In the genomic region with DNA sequence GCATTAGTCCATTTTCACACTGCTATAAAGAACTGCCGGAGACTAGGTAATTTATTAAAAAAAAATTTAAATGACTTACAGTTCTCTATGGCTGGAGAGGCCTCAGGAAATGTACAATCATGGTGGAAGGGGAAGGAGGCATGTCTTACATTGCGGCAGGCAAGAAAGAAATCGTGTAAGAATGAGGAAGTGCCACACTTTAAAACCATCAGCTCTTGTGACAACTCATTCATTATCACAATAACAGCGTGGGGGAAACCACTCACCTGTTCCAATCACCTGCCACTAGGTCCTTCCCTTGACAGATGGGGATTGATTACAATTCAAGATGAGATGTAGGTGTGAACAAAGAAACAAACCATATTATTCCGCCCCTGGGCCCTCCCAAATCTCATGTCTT, we compare ENCODE assay signal across 17 cellular contexts.
A peak's percentile ranks its signal among the peaks of the same experiment; 100 is the strongest.
DNase-seq lines count a peak whose midpoint lies in the region; ATAC-seq, FAIRE-seq and TF ChIP-seq lines count a peak whose summit lies in the region.
"Had no signal": no experiment of that assay in that cellular context is flagged by ENCODE, and none has a peak within 500 bp of the region (broad histone marks: within the 10 kb centered on the region; RNA-seq: fewer than 3 reads in every experiment).

No MANE protein-coding gene starts in this region.

- FAIRE-seq in GM12891 (lab: Jason Lieb, UNC) (no peak), GM12878 (lab: Jason Lieb, UNC) (no peak)
- FAIRE-seq: A204.1, GM19239, HepG2, HTR-8/SVneo had no signal

- H3K9ac ChIP-seq in GM12878 (ENCODE audit: control insufficient read depth, insufficient read depth, low read length), result no peak overlapping the region

- H3K79me2 ChIP-seq in GM12878 (ENCODE audit: control insufficient read depth, insufficient read depth, low read length), result no peaks in the 10 kb centered on the region

- no peak overlapping the region for H3K4me2 ChIP-seq in GM12878 (ENCODE audit: control insufficient read depth, insufficient read depth)

- no peak overlapping the region for H2AFZ ChIP-seq in GM12878 (ENCODE audit: control insufficient read depth, low read depth, low read length)

- no peak for TF ChIP-seq EP300 in GM12878 (IDR thresholded peaks at IDR 0.05; ENCODE audit: borderline replicate concordance in 1 of 2, control insufficient read depth in 1 of 2, low read depth in 2 of 2, low read length in 2 of 2)

- no peak for TF ChIP-seq CTCF in GM12878 (IDR thresholded peaks at IDR 0.05 in 2 of 3, conservative IDR thresholded peaks at IDR 0.05 in 1 of 3; ENCODE audit: control insufficient read depth in 2 of 3, extremely low read depth in 1 of 3, insufficient read depth in 1 of 3, low read depth in 3 of 3, low read length in 3 of 3)

- DNase-seq in GM12891 (ENCODE audit: insufficient read length, low spot score) (no peak), Kasumi-1 (lab: John Stamatoyannopoulos, UW) (peak; percentile 5), NOMO-1 treated with dmso at 0.1 percent for 144 hours (lab: John Stamatoyannopoulos, UW; ENCODE audit: unreplicated experiment) (peak; percentile 55), GM12878 (ENCODE audit: low read depth, low spot score) (no peak), foreskin melanocyte (no peak), NCI-H1436 treated with DMSO at 0.1 percent for 48 hours (lab: John Stamatoyannopoulos, UW) (no peak), HEK293T (ENCODE audit: extremely low spot score) (no peak)
- DNase-seq: C1 segment of cervical spinal cord; CD4-positive, alpha-beta T cell; DMS79; GOT3; HFFc6 had no signal

- SMC1A ChIA-PET in GM12878 (lab: Charles Lee; ENCODE audit: uncharacterized antibody, unreplicated experiment), result no interaction called here

- BruUV-seq in GM12878 (replicated peaks; lab: Mats Ljungman, UMichigan), result no TSS peak

- RAD21 ChIA-PET in GM12878 (lab: Charles Lee; ENCODE audit: unreplicated experiment), result no interaction called here

- H3K4me3 ChIP-seq in GM12878, result no peak overlapping the region
- H3K4me3 ChIP-seq: HAP-1 had no signal

- no peak overlapping the region for H3K27ac ChIP-seq in GM12878 (ENCODE audit: control insufficient read depth, insufficient read depth)

- H3K27me3 ChIP-seq in GM12878 (replicated peaks in 1 of 2; ENCODE audit: control insufficient read depth in 2 of 2, insufficient read depth in 2 of 2, low read length in 1 of 2), result no peaks in the 10 kb centered on the region

- no peaks in the 10 kb centered on the region for H4K20me1 ChIP-seq in GM12878 (ENCODE audit: control insufficient read depth, insufficient read depth)

- ATAC-seq in GM12878, result no peak
- ATAC-seq: HepG2 had no signal

- H3K9me3 ChIP-seq in GM12878 (replicated peaks; ENCODE audit: control insufficient read depth, insufficient read depth, low read length), result no peaks in the 10 kb centered on the region
- H3K9me3 ChIP-seq: HAP-1 had no signal

- no peak for TF ChIP-seq RAD21 in GM12878 (IDR thresholded peaks at IDR 0.05; ENCODE audit: insufficient read depth, low read depth, low read length)

- H3K36me3 ChIP-seq in GM12878 (ENCODE audit: control insufficient read depth in 2 of 2, insufficient read depth in 2 of 2, low read length in 1 of 2), result no peaks in the 10 kb centered on the region
- H3K36me3 ChIP-seq: HAP-1 had no signal

- POLR2A ChIA-PET in GM12878 (lab: Charles Lee) (no interaction called here), HEK293T (lab: Yijun Ruan, JAX) (no interaction called here)

- in situ Hi-C loops in GM12878 (cut with MboI), result no loop called here

- H3K4me1 ChIP-seq in GM12878 (ENCODE audit: control insufficient read depth, insufficient read depth, low read length), result no peaks in the 10 kb centered on the region
- H3K4me1 ChIP-seq: HAP-1 had no signal

- intact Hi-C loops in GM12878 (cut with micrococcal nuclease; ENCODE audit: unreplicated experiment), result no loop called here

- no peak for TF ChIP-seq POLR2A in GM12891 (IDR thresholded peaks at IDR 0.05; ENCODE audit: low read depth, low read length)
- no peak for TF ChIP-seq POLR2A in GM12878 (IDR thresholded peaks at IDR 0.05; ENCODE audit: low read depth, low read length)

- 22% methylated on average over 5 of the region's 5 CpGs for WGBS in GM12878 (ENCODE audit: insufficient coverage, insufficient replicate concordance, low lambda C conversion rate, missing lambda C conversion rate)

- CTCF ChIA-PET in GM12878 (lab: Yijun Ruan, JAX) (no interaction called here), HEK293T (lab: Yijun Ruan, JAX) (interaction anchor here (0.5 kb wide), 1 partner anchor 43 kb away, joined by 3 read pairs; no protein-coding TSS in a partner anchor)

TF ChIP-seq in GM12891, 5 proteins besides CTCF, POLR2A, EP300 and RAD21:
- no peak for TF ChIP-seq TAF1 (IDR thresholded peaks at IDR 0.05; ENCODE audit: low read depth, low read length)
- peak; percentile 42; the same call in 1 of the 2 replicates for TF ChIP-seq SPI1 (IDR thresholded peaks at IDR 0.05; ENCODE audit: low read depth, low read length)
- TF ChIP-seq POU2F2 (IDR thresholded peaks at IDR 0.05; ENCODE audit: low read depth, low read length), result no peak
- no peak for TF ChIP-seq PAX5 (IDR thresholded peaks at IDR 0.05; ENCODE audit: insufficient read depth, low read length, severe bottlenecking)
- TF ChIP-seq POLR2AphosphoS5 (IDR thresholded peaks at IDR 0.05; ENCODE audit: low read depth, low read length), result no peak

TF ChIP-seq in GM12878, 131 proteins besides CTCF, POLR2A, EP300 and RAD21 (continues in another document):
- TF ChIP-seq, protein P1, sequence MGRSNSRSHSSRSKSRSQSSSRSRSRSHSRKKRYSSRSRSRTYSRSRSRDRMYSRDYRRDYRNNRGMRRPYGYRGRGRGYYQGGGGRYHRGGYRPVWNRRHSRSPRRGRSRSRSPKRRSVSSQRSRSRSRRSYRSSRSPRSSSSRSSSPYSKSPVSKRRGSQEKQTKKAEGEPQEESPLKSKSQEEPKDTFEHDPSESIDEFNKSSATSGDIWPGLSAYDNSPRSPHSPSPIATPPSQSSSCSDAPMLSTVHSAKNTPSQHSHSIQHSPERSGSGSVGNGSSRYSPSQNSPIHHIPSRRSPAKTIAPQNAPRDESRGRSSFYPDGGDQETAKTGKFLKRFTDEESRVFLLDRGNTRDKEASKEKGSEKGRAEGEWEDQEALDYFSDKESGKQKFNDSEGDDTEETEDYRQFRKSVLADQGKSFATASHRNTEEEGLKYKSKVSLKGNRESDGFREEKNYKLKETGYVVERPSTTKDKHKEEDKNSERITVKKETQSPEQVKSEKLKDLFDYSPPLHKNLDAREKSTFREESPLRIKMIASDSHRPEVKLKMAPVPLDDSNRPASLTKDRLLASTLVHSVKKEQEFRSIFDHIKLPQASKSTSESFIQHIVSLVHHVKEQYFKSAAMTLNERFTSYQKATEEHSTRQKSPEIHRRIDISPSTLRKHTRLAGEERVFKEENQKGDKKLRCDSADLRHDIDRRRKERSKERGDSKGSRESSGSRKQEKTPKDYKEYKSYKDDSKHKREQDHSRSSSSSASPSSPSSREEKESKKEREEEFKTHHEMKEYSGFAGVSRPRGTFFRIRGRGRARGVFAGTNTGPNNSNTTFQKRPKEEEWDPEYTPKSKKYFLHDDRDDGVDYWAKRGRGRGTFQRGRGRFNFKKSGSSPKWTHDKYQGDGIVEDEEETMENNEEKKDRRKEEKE (IDR thresholded peaks at IDR 0.05), result no peak
- TF ChIP-seq ATF3 (IDR thresholded peaks at IDR 0.05; ENCODE audit: borderline replicate concordance, extremely low read depth, low read depth, low read length), result no peak
- no peak for TF ChIP-seq FOS (IDR thresholded peaks at IDR 0.05; ENCODE audit: borderline replicate concordance, extremely low read depth, insufficient read length)

TF ChIP-seq in HEK293T, 16 proteins besides CTCF, POLR2A, EP300 and RAD21:
- TF ChIP-seq LEF1 (IDR thresholded peaks at IDR 0.05; ENCODE audit: borderline replicate concordance), result no peak
- TF ChIP-seq SP1 (IDR thresholded peaks at IDR 0.05), result no peak
- TF ChIP-seq NFRKB (IDR thresholded peaks at IDR 0.05), result no peak
- TF ChIP-seq HDGF (IDR thresholded peaks at IDR 0.05; ENCODE audit: borderline replicate concordance), result no peak
- no peak for TF ChIP-seq FOXK2 (IDR thresholded peaks at IDR 0.05)
- no peak for TF ChIP-seq BHLHE40 (IDR thresholded peaks at IDR 0.05; ENCODE audit: borderline replicate concordance)

Comparison
In these comparisons a context has a peak if more than half of its experiments do, and no peak if none do; other contexts are left out.
1. DNase-seq: peak in Kasumi-1 (2 of 2) and NOMO-1 treated with dmso at 0.1 percent for 144 hours (single experiment); none in GM12891 (single experiment), GM12878 (single experiment), foreskin melanocyte (single experiment), NCI-H1436 treated with DMSO at 0.1 percent for 48 hours (single experiment) and HEK293T (single experiment).